8 cellular contexts compared by ENCODE assay signal in the genomic region with DNA sequence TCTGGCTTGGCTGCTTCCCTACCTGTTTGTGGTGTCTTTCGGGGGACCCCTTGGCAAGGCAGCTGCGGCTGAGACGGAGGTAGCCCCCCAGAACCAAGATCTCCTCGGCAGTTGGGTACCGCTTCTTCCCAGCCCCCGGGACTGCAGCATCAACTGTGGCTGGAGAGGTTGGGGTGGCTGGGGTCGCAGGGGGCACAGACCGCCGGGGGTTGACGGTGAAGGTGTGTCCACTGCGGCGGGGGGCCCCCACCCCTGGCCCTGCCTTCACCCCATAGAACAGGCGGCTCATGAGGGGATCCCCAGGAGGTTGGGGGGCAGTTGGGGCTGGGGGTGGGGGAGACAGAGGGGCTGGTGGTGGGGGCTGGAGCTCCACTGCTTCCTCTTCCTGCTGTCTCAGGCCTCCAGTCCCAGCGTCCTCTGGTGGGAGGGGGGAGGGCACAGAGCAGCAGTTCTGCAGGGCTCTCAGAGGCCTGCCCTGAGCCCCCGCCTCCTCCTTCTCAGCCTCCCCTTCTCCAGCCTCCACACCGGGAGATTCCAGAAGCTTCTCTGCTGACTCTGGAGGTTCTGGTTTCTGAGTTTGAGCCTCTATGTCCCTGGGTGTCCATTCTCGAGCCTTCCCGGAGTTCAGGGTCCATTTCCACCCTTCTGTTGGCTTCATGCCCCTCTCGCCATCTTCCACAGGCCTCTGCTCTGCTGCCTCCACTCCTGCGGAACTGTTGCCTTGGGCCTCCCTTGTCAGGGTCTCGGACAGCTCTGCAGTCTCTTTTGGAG. TPM values are rescaled to one million over a fixed set of nuclear protein-coding genes. Genes with fewer than 3 reads are reported as not detected.
A peak's percentile ranks its signal among the peaks of the same experiment; 100 is the strongest.
DNase-seq lines count a peak whose midpoint lies in the region; ATAC-seq and TF ChIP-seq lines count a peak whose summit lies in the region.

No MANE protein-coding gene starts in this region.

- no peak for TF ChIP-seq CTCF in AG09309 (IDR thresholded peaks at IDR 0.05; ENCODE audit: control insufficient read depth, insufficient read depth, low read depth, low read length, missing control alignments)

- H3K27ac ChIP-seq in epithelial cell of prostate (peak overlapping the region; percentile 98), urinary bladder (ENCODE audit: low read depth) (peak overlapping the region; percentile 76)

- H3K27me3 Mint-ChIP-seq in IgD-negative memory B cell: no peaks in the 10 kb centered on the region
- no peaks in the 10 kb centered on the region for H3K27me3 Mint-ChIP-seq in activated CD4-positive, alpha-beta memory T cell treated with anti-CD3 and anti-CD28 coated beads for 36 hours
- no peaks in the 10 kb centered on the region for H3K27me3 Mint-ChIP-seq in naive thymus-derived CD8-positive, alpha-beta T cell

- no peak for ATAC-seq in naive thymus-derived CD8-positive, alpha-beta T cell
- ATAC-seq in HG02759 (IDR thresholded peaks at IDR 0.05; ENCODE audit: unreplicated experiment): no peak

- peak overlapping the region; percentile 89 for H3K4me3 ChIP-seq in AG09309 (ENCODE audit: control insufficient read depth, low read depth, low read length)
- H3K4me3 ChIP-seq in urinary bladder (ENCODE audit: low read depth, low read length): peak overlapping the region; percentile 67

- peak overlapping the region; percentile 98 to 100 (median 98) for H3K27ac Mint-ChIP-seq in IgD-negative memory B cell
- H3K27ac Mint-ChIP-seq in activated CD4-positive, alpha-beta memory T cell treated with anti-CD3 and anti-CD28 coated beads for 36 hours: peak overlapping the region; percentile 99
- H3K27ac Mint-ChIP-seq in naive thymus-derived CD8-positive, alpha-beta T cell: peak overlapping the region; percentile 93 to 99 (median 98)

- H3K36me3 ChIP-seq in urinary bladder (ENCODE audit: insufficient read depth): no peaks in the 10 kb centered on the region

- CTCF ChIA-PET in activated CD4-positive, alpha-beta memory T cell treated with anti-CD3 and anti-CD28 coated beads for 36 hours (lab: Charles Lee): interaction anchor here (19.8 kb wide), 1 partner anchor 42 kb away, joined by 628 read pairs; a partner anchor contains a TSS

- H3K9me3 Mint-ChIP-seq in IgD-negative memory B cell: peaks cover 0 to 1% (median 0%) of the 10 kb centered on the region in 3 donors
- H3K9me3 Mint-ChIP-seq in activated CD4-positive, alpha-beta memory T cell treated with anti-CD3 and anti-CD28 coated beads for 36 hours: no peaks in the 10 kb centered on the region
- H3K9me3 Mint-ChIP-seq in naive thymus-derived CD8-positive, alpha-beta T cell: no peaks in the 10 kb centered on the region

- H3K4me3 Mint-ChIP-seq in IgD-negative memory B cell: peak overlapping the region; percentile 99 to 100 (median 100)
- H3K4me3 Mint-ChIP-seq in activated CD4-positive, alpha-beta memory T cell treated with anti-CD3 and anti-CD28 coated beads for 36 hours: peak overlapping the region; percentile 100
- peak overlapping the region; percentile 94 to 100 (median 99) for H3K4me3 Mint-ChIP-seq in naive thymus-derived CD8-positive, alpha-beta T cell

- no peak for DNase-seq in AG09309 (ENCODE audit: low read depth)
- peak; percentile 78 for DNase-seq in activated CD4-positive, alpha-beta memory T cell treated with anti-CD3 and anti-CD28 coated beads for 36 hours
- DNase-seq in epithelial cell of prostate (ENCODE audit: low read depth, low spot score): no peak
- DNase-seq in naive thymus-derived CD8-positive, alpha-beta T cell: peak in 7 of 10 donors; percentile 30 to 74 (median 36)
- DNase-seq in occipital lobe (lab: John Stamatoyannopoulos, UW): no peak

- H3K36me3 Mint-ChIP-seq in IgD-negative memory B cell: peaks cover 12% of the 10 kb centered on the region
- H3K36me3 Mint-ChIP-seq in activated CD4-positive, alpha-beta memory T cell treated with anti-CD3 and anti-CD28 coated beads for 36 hours: peaks cover 71% of the 10 kb centered on the region
- peaks cover 8 to 19% (median 10%) of the 10 kb centered on the region in 3 donors for H3K36me3 Mint-ChIP-seq in naive thymus-derived CD8-positive, alpha-beta T cell

- peaks cover 29 to 46% (median 31%) of the 10 kb centered on the region in 3 donors for H3K4me1 Mint-ChIP-seq in IgD-negative memory B cell
- H3K4me1 Mint-ChIP-seq in activated CD4-positive, alpha-beta memory T cell treated with anti-CD3 and anti-CD28 coated beads for 36 hours (ENCODE audit: low read depth): peaks cover 26% of the 10 kb centered on the region
- peaks cover 39 to 71% (median 46%) of the 10 kb centered on the region in 4 donors for H3K4me1 Mint-ChIP-seq in naive thymus-derived CD8-positive, alpha-beta T cell

- 16% methylated on average over 21 of the region's 21 CpGs for WGBS in urinary bladder

- intact Hi-C loops in activated CD4-positive, alpha-beta memory T cell treated with anti-CD3 and anti-CD28 coated beads for 36 hours (cut with micrococcal nuclease): loop anchor here (5.0 kb wide), 3 partner anchors 112 to 673 kb away; a partner anchor contains a TSS

- no peaks in the 10 kb centered on the region for H3K4me1 ChIP-seq in urinary bladder (ENCODE audit: insufficient read depth)

- POLR2A ChIA-PET in activated CD4-positive, alpha-beta memory T cell treated with anti-CD3 and anti-CD28 coated beads for 36 hours (lab: Charles Lee): interaction anchor here (0.8 to 14.8 kb wide), 4 partner anchors 37 to 72 kb away, joined by 4 to 209 read pairs (median 11); a partner anchor contains a TSS
- POLR2A ChIA-PET in naive thymus-derived CD8-positive, alpha-beta T cell (lab: Charles Lee): interaction anchor here (0.8 to 15.2 kb wide), 8 partner anchors 7 to 143 kb away, joined by 3 to 594 read pairs (median 4); a partner anchor contains a TSS

RNA-seq across cellular contexts. Expression of a gene that starts 1.9 kb away (rescaled TPM):
- polyA plus RNA-seq in IgD-negative memory B cell: 91.7 TPM
- total RNA-seq in activated CD4-positive, alpha-beta memory T cell treated with anti-CD3 and anti-CD28 coated beads for 36 hours: 100 to 1,000 TPM; 172 to 183 TPM
- total RNA-seq in naive thymus-derived CD8-positive, alpha-beta T cell: 10 to 100 TPM; 79.0 to 82.0 TPM
- 10 to 100 TPM; 79.8 to 98.6 (median 95.7) TPM for polyA plus RNA-seq in naive thymus-derived CD8-positive, alpha-beta T cell
- total RNA-seq in urinary bladder: 32.7 TPM
- polyA plus RNA-seq in urinary bladder: 81.9 TPM
- 34.5 TPM for total RNA-seq in occipital lobe

RNA-seq across cellular contexts. Expression of a gene that starts 6.2 kb away (rescaled TPM):
- polyA plus RNA-seq in IgD-negative memory B cell (56.1 TPM), urinary bladder (20.3 TPM)
- 10 to 100 TPM; 31.6 to 32.7 TPM for total RNA-seq in activated CD4-positive, alpha-beta memory T cell treated with anti-CD3 and anti-CD28 coated beads for 36 hours
- 1 to 10 TPM; 2.4 TPM for total RNA-seq in naive thymus-derived CD8-positive, alpha-beta T cell
- polyA plus RNA-seq in naive thymus-derived CD8-positive, alpha-beta T cell: 1 to 10 TPM; 3.7 to 5.4 (median 5.4) TPM
- total RNA-seq in urinary bladder (7.0 TPM), occipital lobe (1.2 TPM)

RNA-seq across cellular contexts. Expression of a gene that starts 11.8 kb away (rescaled TPM):
- 21.6 TPM for polyA plus RNA-seq in IgD-negative memory B cell
- total RNA-seq in activated CD4-positive, alpha-beta memory T cell treated with anti-CD3 and anti-CD28 coated beads for 36 hours: 10 to 100 TPM; 33.1 to 35.3 TPM
- 10 to 100 TPM; 42.1 to 45.6 TPM for total RNA-seq in naive thymus-derived CD8-positive, alpha-beta T cell
- 10 to 100 TPM; 17.7 to 31.2 (median 18.7) TPM for polyA plus RNA-seq in naive thymus-derived CD8-positive, alpha-beta T cell
- 16.8 TPM for total RNA-seq in urinary bladder
- 29.5 TPM for polyA plus RNA-seq in urinary bladder
- total RNA-seq in occipital lobe: 20.9 TPM

RNA-seq across cellular contexts. Expression of a gene that starts 32.5 kb away (rescaled TPM):
- polyA plus RNA-seq in IgD-negative memory B cell (4.6 TPM), urinary bladder (18.3 TPM)
- 10 to 100 TPM; 79.5 to 88.7 TPM for total RNA-seq in activated CD4-positive, alpha-beta memory T cell treated with anti-CD3 and anti-CD28 coated beads for 36 hours
- total RNA-seq in naive thymus-derived CD8-positive, alpha-beta T cell: 10 to 100 TPM; 50.8 to 54.9 TPM
- polyA plus RNA-seq in naive thymus-derived CD8-positive, alpha-beta T cell: 1 to 10 TPM; 1.3 to 6.3 (median 2.8) TPM
- total RNA-seq in urinary bladder (9.8 TPM), occipital lobe (12.5 TPM)

RNA-seq across cellular contexts. Expression of a gene that starts 35.6 kb away (rescaled TPM):
- polyA plus RNA-seq in IgD-negative memory B cell (156 TPM), urinary bladder (332 TPM)
- 1,000 to 10,000 TPM; 1,695 to 1,719 TPM for total RNA-seq in activated CD4-positive, alpha-beta memory T cell treated with anti-CD3 and anti-CD28 coated beads for 36 hours
- total RNA-seq in naive thymus-derived CD8-positive, alpha-beta T cell: 100 to 1,000 TPM; 171 to 187 TPM
- polyA plus RNA-seq in naive thymus-derived CD8-positive, alpha-beta T cell: 100 to 1,000 TPM in 1 of 3 donors, 10 to 100 TPM in 2; 79.2 to 116 (median 83.3) TPM
- total RNA-seq in urinary bladder (376 TPM), occipital lobe (1,190 TPM)

Comparison
In these comparisons a context has a peak if more than half of its experiments do, and no peak if none do; other contexts are left out.
1. DNase-seq: peak in activated CD4-positive, alpha-beta memory T cell treated with anti-CD3 and anti-CD28 coated beads for 36 hours (single experiment) and naive thymus-derived CD8-positive, alpha-beta T cell (7 of 10); none in AG09309 (single experiment), epithelial cell of prostate (single experiment) and occipital lobe (single experiment).
2. Peak in every context shown above with its lines, with median percentiles within 50 percentile points of each other: H3K27ac Mint-ChIP-seq and H3K4me3 Mint-ChIP-seq.